In genomic region chr5:39093351-39093749, GRCh38 we compare ENCODE assay signal across 22 cellular contexts. TPM values are rescaled to one million over a fixed set of nuclear protein-coding genes. Genes with fewer than 3 reads are reported as not detected.
DNase-seq lines count a peak whose midpoint lies in the region; ATAC-seq, FAIRE-seq and TF ChIP-seq lines count a peak whose summit lies in the region.
"Had no signal": no experiment of that assay in that cellular context is flagged by ENCODE, and none has a peak within 500 bp of the region (broad histone marks: within the 10 kb centered on the region; RNA-seq: fewer than 3 reads in every experiment).

No MANE protein-coding gene starts in this region.

- H4K20me1 ChIP-seq in HCT116 (ENCODE audit: insufficient read depth): no peaks in the 10 kb centered on the region
- H4K20me1 ChIP-seq in K562 (replicated peaks; ENCODE audit: control insufficient read depth, insufficient read depth, low read length): no peaks in the 10 kb centered on the region

- ATAC-seq in A549: peak; percentile 27 to 45; a peak in 4 of 6 replicates
- no peak for ATAC-seq in HCT116
- ATAC-seq in K562: 0 out of 3 replicates have a peak, but pooled peaks have one; percentile 34
- ATAC-seq in GM21447 (IDR thresholded peaks at IDR 0.05; ENCODE audit: unreplicated experiment): no peak
- ATAC-seq in Right ventricle myocardium inferior: no peak
- ATAC-seq: gastroesophageal sphincter had no signal

- H3K36me3 Mint-ChIP-seq in CD8-positive, alpha-beta memory T cell: no peaks in the 10 kb centered on the region

- H3K4me1 ChIP-seq in A549 (peaks cover 21% of the 10 kb centered on the region), HCT116 (ENCODE audit: control insufficient read depth in 1 of 2, insufficient read depth in 2 of 2, low read length in 2 of 2) (peaks cover 12 to 17% of the 10 kb centered on the region in 2 experiments), K562 (replicated peaks in 1 of 2; ENCODE audit: control insufficient read depth in 2 of 2, insufficient read depth in 2 of 2, low read length in 2 of 2) (peaks cover 0 to 2% of the 10 kb centered on the region in 2 experiments; a peak in 2 of 5 replicates), kidney (ENCODE audit: control insufficient read depth in 1 of 2, insufficient read depth in 1 of 2, low read depth in 1 of 2, low read length in 2 of 2) (no peaks in the 10 kb centered on the region)
- H3K4me1 ChIP-seq in CD8-positive, alpha-beta memory T cell (ENCODE audit: insufficient read depth, low read length): no peaks in the 10 kb centered on the region
- H3K4me1 ChIP-seq: colonic mucosa, gastroesophageal sphincter, tibial nerve had no signal

- TF ChIP-seq EP300 in A549 (IDR thresholded peaks at IDR 0.05) (no peak), K562 (IDR thresholded peaks at IDR 0.05; ENCODE audit: low read length) (no peak)

- BruUV-seq in HCT116 (replicated peaks; lab: Mats Ljungman, UMichigan) (no TSS peak), K562 (replicated peaks; lab: Mats Ljungman, UMichigan) (no TSS peak)

- RAD21 ChIA-PET in HCT116 (lab: Charles Lee; ENCODE audit: low non-redundant PET in 1 of 2, low total read pairs in 2 of 2, uncharacterized antibody in 2 of 2, unreplicated experiment in 2 of 2): no interaction called here

- POLR2A ChIA-PET in A549 (lab: Yijun Ruan, JAX) (no interaction called here), HCT116 (lab: Charles Lee) (no interaction called here), K562 (lab: Yijun Ruan, JAX) (interaction anchor here (0.7 kb wide), 1 partner anchor 698 kb away, joined by 3 read pairs; no protein-coding TSS in a partner anchor)
- POLR2A ChIA-PET in CD8-positive, alpha-beta memory T cell (lab: Charles Lee): no interaction called here

- no peaks in the 10 kb centered on the region for H3K36me3 ChIP-seq in HCT116 (ENCODE audit: control insufficient read depth in 1 of 2, insufficient read depth in 2 of 2, low read length in 2 of 2)
- H3K36me3 ChIP-seq in K562 (ENCODE audit: control insufficient read depth, insufficient read depth, low read length): no peaks in the 10 kb centered on the region
- H3K36me3 ChIP-seq in CD8-positive, alpha-beta memory T cell (ENCODE audit: insufficient read depth, low read length): no peaks in the 10 kb centered on the region
- no peaks in the 10 kb centered on the region for H3K36me3 ChIP-seq in kidney (ENCODE audit: control insufficient read depth in 1 of 2, insufficient read depth in 2 of 2, low read length in 2 of 2)
- H3K36me3 ChIP-seq: colonic mucosa, gastroesophageal sphincter, tibial nerve had no signal

- CTCF ChIA-PET in A549 (lab: Yijun Ruan, JAX): interaction anchor here (5.9 kb wide), 1 partner anchor 13 kb away, joined by 45 read pairs; no protein-coding TSS in a partner anchor
- CTCF ChIA-PET in HCT116 (lab: Charles Lee): interaction anchor here (1.0 kb wide), 1 partner anchor 13 kb away, joined by 4 read pairs; no protein-coding TSS in a partner anchor
- CTCF ChIA-PET in K562 (lab: Yijun Ruan, JAX; ENCODE audit: low intra/inter-chr PET ratio): no interaction called here
- CTCF ChIA-PET in CD8-positive, alpha-beta memory T cell (lab: Charles Lee): no interaction called here

- FAIRE-seq in A549 (lab: Jason Lieb, UNC) (peak; percentile 97), K562 (lab: Jason Lieb, UNC) (no peak), kidney (lab: Jason Lieb, UNC) (no peak)
- FAIRE-seq: TTC549 had no signal

- peak overlapping the region; percentile 81 to 84 for H3K27ac ChIP-seq in A549
- no peak overlapping the region for H3K27ac ChIP-seq in HCT116 (ENCODE audit: low read depth, low read length)
- H3K27ac ChIP-seq in K562 (ENCODE audit: extremely low read depth, low read depth, low read length): no peak overlapping the region
- H3K27ac ChIP-seq in CD8-positive, alpha-beta memory T cell (ENCODE audit: low read depth, low read length): no peak overlapping the region
- no peak overlapping the region for H3K27ac ChIP-seq in kidney (ENCODE audit: low read depth in 2 of 2, low read length in 2 of 2)
- H3K27ac ChIP-seq: colonic mucosa, gastroesophageal sphincter, tibial nerve had no signal

- in situ Hi-C loops in K562 (cut with MboI): no loop called here

- TF ChIP-seq POLR2A in A549 (IDR thresholded peaks at IDR 0.05; ENCODE audit: low read length) (no peak), HCT116 (IDR thresholded peaks at IDR 0.05; ENCODE audit: borderline replicate concordance, extremely low read depth, insufficient read depth, insufficient read length) (no peak), K562 (conservative IDR thresholded peaks at IDR 0.05) (no peak)

- no peaks in the 10 kb centered on the region for H3K9me1 ChIP-seq in K562 (ENCODE audit: control insufficient read depth, insufficient read depth, low read length)

- H3K79me2 ChIP-seq in HCT116 (ENCODE audit: insufficient read depth, low read length) (no peaks in the 10 kb centered on the region), K562 (ENCODE audit: control insufficient read depth, insufficient read depth, low read length) (no peaks in the 10 kb centered on the region)

- H2AFZ ChIP-seq in HCT116 (ENCODE audit: low read depth, low read length, poor library complexity, severe bottlenecking): peak overlapping the region; percentile 97
- H2AFZ ChIP-seq in K562 (ENCODE audit: low read depth, low read length): peak overlapping the region; percentile 32; the same call in 1 of the 2 replicates

- H3K27me3 ChIP-seq in HCT116 (ENCODE audit: insufficient read depth, low read length): no peaks in the 10 kb centered on the region
- H3K27me3 ChIP-seq in K562 (ENCODE audit: control insufficient read depth in 2 of 2, insufficient read depth in 2 of 2, low read length in 2 of 2): no peaks in the 10 kb centered on the region
- no peaks in the 10 kb centered on the region for H3K27me3 ChIP-seq in CD8-positive, alpha-beta memory T cell (ENCODE audit: insufficient read depth, low read length, poor library complexity, severe bottlenecking)
- H3K27me3 ChIP-seq: colonic mucosa, gastroesophageal sphincter, tibial nerve had no signal

- peaks cover 0 to 5% (median 0%) of the 10 kb centered on the region in 3 donors for H3K4me1 Mint-ChIP-seq in CD8-positive, alpha-beta memory T cell
- H3K4me1 Mint-ChIP-seq: activated CD4-positive, alpha-beta T cell treated with anti-CD3 and anti-CD28 coated beads, Interleukin-2, amount 10 ng/mL, durations not matched to agents 24 days and 14 days had no signal

- H3K27ac Mint-ChIP-seq in CD8-positive, alpha-beta memory T cell: no peak overlapping the region
- H3K27ac Mint-ChIP-seq: activated CD4-positive, alpha-beta T cell treated with anti-CD3 and anti-CD28 coated beads, Interleukin-2, amount 10 ng/mL, durations not matched to agents 24 days and 14 days had no signal

- no peak overlapping the region for H3K4me3 Mint-ChIP-seq in CD8-positive, alpha-beta memory T cell
- H3K4me3 Mint-ChIP-seq: activated CD4-positive, alpha-beta T cell treated with anti-CD3 and anti-CD28 coated beads, Interleukin-2, amount 10 ng/mL, durations not matched to agents 24 days and 14 days had no signal

- H3K9me3 ChIP-seq in A549: peaks cover 26% of the 10 kb centered on the region; the same call in 2 of the 3 replicates
- H3K9me3 ChIP-seq in HCT116 (ENCODE audit: control insufficient read depth in 1 of 2, insufficient read depth in 1 of 2, low read depth in 1 of 2, low read length in 2 of 2): peaks cover 0 to 14% of the 10 kb centered on the region in 2 experiments; a peak in 1 of 4 replicates
- H3K9me3 ChIP-seq in K562 (replicated peaks; ENCODE audit: control insufficient read depth, insufficient read depth, low read depth, low read length): no peaks in the 10 kb centered on the region; the same call in 1 of the 2 replicates
- no peaks in the 10 kb centered on the region for H3K9me3 ChIP-seq in CD8-positive, alpha-beta memory T cell (ENCODE audit: low read length)
- no peaks in the 10 kb centered on the region for H3K9me3 ChIP-seq in kidney (ENCODE audit: control insufficient read depth in 1 of 2, low read length in 2 of 2)
- H3K9me3 ChIP-seq: colonic mucosa had no signal

- H3K9me3 Mint-ChIP-seq in CD8-positive, alpha-beta memory T cell: peaks cover 0 to 2% (median 0%) of the 10 kb centered on the region in 5 donors

- H3K9ac ChIP-seq in HCT116 (ENCODE audit: low read length) (no peak overlapping the region; the same call in 1 of the 2 replicates), K562 (ENCODE audit: insufficient read depth in 1 of 2, low read depth in 2 of 2, low read length in 2 of 2) (no peak overlapping the region), kidney (ENCODE audit: low read length in 2 of 2) (no peak overlapping the region)

- H3K27me3 Mint-ChIP-seq in CD8-positive, alpha-beta memory T cell: peaks cover 7 to 15% of the 10 kb centered on the region in 2 donors

- H3K4me2 ChIP-seq in A549 (peak overlapping the region; percentile 70), HCT116 (ENCODE audit: low read length) (peak overlapping the region; percentile 78), K562 (ENCODE audit: insufficient read depth, low read length) (no peak overlapping the region)

- H3K4me3 ChIP-seq in A549 (no peak overlapping the region), HCT116 (replicated peaks in 1 of 2; ENCODE audit: low read depth in 1 of 2, low read length in 2 of 2) (no peak overlapping the region), K562 (no peak overlapping the region), kidney (ENCODE audit: low read length in 2 of 2) (no peak overlapping the region)
- no peak overlapping the region for H3K4me3 ChIP-seq in CD8-positive, alpha-beta memory T cell (ENCODE audit: low read length)
- H3K4me3 ChIP-seq: colonic mucosa, gastroesophageal sphincter, tibial nerve had no signal

- no peaks in the 10 kb centered on the region for H3K9me2 ChIP-seq in HCT116 (ENCODE audit: insufficient read depth)

- no peak for DNase-seq in A549 (ENCODE audit: low read depth in 1 of 2, low spot score in 1 of 2)
- no peak for DNase-seq in HCT116 (ENCODE audit: low read depth, low spot score)
- no peak for DNase-seq in K562 (ENCODE audit: extremely low read depth in 1 of 4, low spot score in 3 of 4)
- DNase-seq in iris pigment epithelial cell (ENCODE audit: low read depth): peak; percentile 76
- no peak for DNase-seq in CD8-positive, alpha-beta memory T cell
- DNase-seq in kidney: no peak
- DNase-seq in Right ventricle myocardium inferior (ENCODE audit: missing footprints): no peak
- DNase-seq: activated CD4-positive, alpha-beta T cell treated with anti-CD3 and anti-CD28 coated beads, Interleukin-2, amount 10 ng/mL, durations not matched to agents 24 days and 14 days; activated CD8-positive, alpha-beta memory T cell treated with anti-CD3 and anti-CD28 coated beads, Interleukin-2, amount 50 U/mL, for 48 hours; activated naive CD4-positive, alpha-beta T cell treated with Interleukin-2 at 50 U/mL for 16 hours; aorta; colonic mucosa; DND-41; Kasumi-1; NCI-H1436 treated with DMSO at 0.1 percent for 48 hours; NCI-H82; stimulated activated naive CD4-positive, alpha-beta T cell; SW 1271 had no signal

- TF ChIP-seq CTCF in A549 (IDR thresholded peaks at IDR 0.05) (no peak), HCT116 (IDR thresholded peaks at IDR 0.05 in 2 of 3, conservative IDR thresholded peaks at IDR 0.05 in 1 of 3; ENCODE audit: borderline replicate concordance in 1 of 3, insufficient read depth in 1 of 3, low read depth in 2 of 3, low read length in 2 of 3) (no peak), K562 (IDR thresholded peaks at IDR 0.05 in 2 of 3, conservative IDR thresholded peaks at IDR 0.05 in 1 of 3; ENCODE audit: insufficient read depth in 2 of 3, low read depth in 1 of 3, low read length in 3 of 3) (no peak), kidney (IDR thresholded peaks at IDR 0.05; ENCODE audit: borderline replicate concordance, extremely low read depth, insufficient read depth) (no peak)

- TF ChIP-seq RAD21 in A549 (conservative IDR thresholded peaks at IDR 0.05 in 1 of 2, IDR thresholded peaks at IDR 0.05 in 1 of 2) (no peak), HCT116 (IDR thresholded peaks at IDR 0.05; ENCODE audit: low read depth) (no peak), K562 (CRISPR knock-in tag; conservative IDR thresholded peaks at IDR 0.05 in 1 of 2, IDR thresholded peaks at IDR 0.05 in 1 of 2) (no peak)

- WGBS in A549 (ENCODE audit: missing lambda C conversion rate): 12% methylated on average over 1 of the region's 1 CpG
- 0% methylated on average over 1 of the region's 1 CpG for WGBS in K562 (ENCODE audit: insufficient coverage, low coverage, missing lambda C conversion rate)

- intact Hi-C loops in HCT116 (cut with micrococcal nuclease): no loop called here
- intact Hi-C loops in K562 (cut with micrococcal nuclease): no loop called here
- intact Hi-C loops in kidney (cut with DNase I): no loop called here
- intact Hi-C loops in Right ventricle myocardium inferior (cut with DNase I): no loop called here

RNA-seq across cellular contexts. Expression of gene RICTOR, which starts 19.2 kb away (rescaled TPM):
- polyA plus RNA-seq in A549 (2011; rRNA removed): 26.8 and 28.5 TPM in 2 replicates
- 1.6 and 1.9 TPM in 2 replicates for polyA plus RNA-seq in A549 (2012; cell fraction: cytosol; rRNA removed)
- 3.7 and 5.4 TPM in 2 replicates for polyA plus RNA-seq in A549 (2012; cell fraction: nucleus; rRNA removed)
- 5.8 to 6.8 TPM (median 6.5 TPM) in 3 replicates for polyA plus RNA-seq in A549 (2017; fragmentation: RNase III; extraction: RNeasy Plus Mini Kit Qiagen cat#74134 plus additional on column Dnase treatment)
- polyA minus RNA-seq in A549 (2011; rRNA and poly(A)+ RNA removed): 59.6 and 63.3 TPM in 2 replicates
- 21.7 TPM for total RNA-seq in HCT116 (2021; ENCODE audit: unreplicated experiment)
- 3.5 and 4.4 TPM in 2 replicates for polyA plus RNA-seq in HCT116 (2012)
- 131 and 332 TPM in 2 replicates for total RNA-seq in K562 (2011; cell fraction: chromatin; rRNA removed; ENCODE audit: low replicate concordance)
- 38.0 and 56.7 TPM in 2 replicates for total RNA-seq in K562 (2011; cell fraction: nucleolus; rRNA removed)
- 86.9 and 126 TPM in 2 replicates for total RNA-seq in K562 (2011; cell fraction: nucleoplasm; rRNA removed)
- total RNA-seq in K562 (2014; rRNA removed): 18.1 and 22.6 TPM in 2 replicates
- total RNA-seq in K562 (2014; rRNA removed; fragmentation: Illumina TruSeq; extraction: Trizol): 37.6 and 47.4 TPM in 2 replicates
- 32.3 and 35.2 TPM in 2 replicates for total RNA-seq in K562 (2015; rRNA removed; fragmentation: Illumina TruSeq; extraction: Trizol)
- total RNA-seq in K562 (2021): 41.0 and 43.2 TPM in 2 replicates
- polyA plus RNA-seq in K562 (2011; rRNA removed): 31.7 and 46.6 TPM in 2 replicates
- polyA plus RNA-seq in K562 (2011; cell fraction: cytosol; rRNA removed): 9.1 and 16.2 TPM in 2 replicates
- polyA plus RNA-seq in K562 (2011; cell fraction: nucleus; rRNA removed): 58.1 and 62.5 TPM in 2 replicates
- polyA plus RNA-seq in K562 (2012): 11.7 and 13.1 TPM in 2 replicates
- 18.8 and 19.7 TPM in 2 replicates for polyA plus RNA-seq in K562 (2014; fragmentation: Illumina TruSeq; extraction: Trizol)
- 10 to 100 TPM; 13.9 to 15.9 TPM for polyA plus RNA-seq in K562 (2014; fragmentation: Nextera tagmentation; extraction: Ambion mirVana)
- 14.2 and 17.0 TPM in 2 replicates for polyA plus RNA-seq in K562 (2014; rRNA removed)
- 205 and 242 TPM in 2 replicates for polyA minus RNA-seq in K562 (2011; rRNA and poly(A)+ RNA removed)
- polyA minus RNA-seq in K562 (2011; cell fraction: cytosol; rRNA and poly(A)+ RNA removed): 41.3 and 55.6 TPM in 2 replicates
- polyA minus RNA-seq in K562 (2011; cell fraction: nucleus; rRNA and poly(A)+ RNA removed): 123 and 176 TPM in 2 replicates
- total RNA-seq in CD8-positive, alpha-beta memory T cell: 10 to 100 TPM; 32.0 to 32.9 TPM
- 12.1 TPM for polyA plus RNA-seq in CD8-positive, alpha-beta memory T cell
- total RNA-seq in kidney: 43.8 TPM
- 3.4 TPM for polyA plus RNA-seq in kidney (ENCODE audit: insufficient read depth, low read depth, low replicate concordance)
- 26.0 TPM for total RNA-seq in Right ventricle myocardium inferior

Comparison
In these comparisons a context has a peak if more than half of its experiments do, and no peak if none do; other contexts are left out.
1. ATAC-seq: peak in A549 (2 of 2) and K562 (single experiment); none in HCT116 (single experiment), GM21447 (single experiment) and Right ventricle myocardium inferior (single experiment).
2. H3K27ac ChIP-seq: peak in A549 (2 of 2); none in HCT116 (single experiment), K562 (single experiment), CD8-positive, alpha-beta memory T cell (single experiment) and kidney (0 of 2).
3. CTCF ChIA-PET loops: an anchor here in A549 (5.9 kb wide) and HCT116 (1.0 kb wide); none called in K562 and CD8-positive, alpha-beta memory T cell.